In the genomic region with DNA sequence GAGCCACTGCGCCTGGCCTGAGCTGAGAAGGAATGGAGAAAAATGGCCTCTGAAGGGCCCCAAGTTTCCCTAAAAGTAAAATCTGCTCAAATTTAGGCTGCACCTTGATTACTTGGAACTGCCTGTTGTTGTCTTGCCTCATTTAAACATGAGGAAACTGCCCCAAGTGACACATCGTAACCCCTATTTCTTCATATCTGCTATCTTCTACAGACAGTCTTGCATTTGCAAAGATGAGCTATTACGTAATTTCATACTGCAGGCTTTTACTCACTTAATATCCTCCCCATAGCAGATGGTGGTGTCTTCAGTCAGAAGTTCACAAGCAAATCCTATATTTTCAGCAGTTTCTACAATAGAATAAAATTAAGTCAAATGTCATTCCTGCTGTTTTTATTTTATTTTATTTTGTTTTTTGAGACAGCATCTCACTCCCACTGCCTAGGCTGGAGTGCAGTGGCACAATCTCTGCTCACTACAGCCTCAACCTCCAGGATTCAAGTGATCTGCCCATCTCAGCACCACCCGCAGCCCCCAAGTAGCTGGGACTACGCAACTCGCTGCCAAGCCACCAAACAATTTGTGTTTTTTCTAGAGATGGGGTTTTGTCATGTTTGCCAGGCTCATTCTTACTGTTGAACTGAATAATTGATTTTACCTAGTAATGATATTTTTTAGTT, we compare ENCODE assay signal across 10 cellular contexts. TPM values are rescaled to one million over a fixed set of nuclear protein-coding genes. Genes with fewer than 3 reads are reported as not detected.
A peak's percentile ranks its signal among the peaks of the same experiment; 100 is the strongest.
DNase-seq lines count a peak whose midpoint lies in the region; ATAC-seq, FAIRE-seq and TF ChIP-seq lines count a peak whose summit lies in the region.
"Had no signal": no experiment of that assay in that cellular context is flagged by ENCODE, and none has a peak within 500 bp of the region (broad histone marks: within the 10 kb centered on the region; RNA-seq: fewer than 3 reads in every experiment).

No MANE protein-coding gene starts in this region.

- H3K9me2 ChIP-seq in DOHH2 (replicated peaks; ENCODE audit: control insufficient read depth, low read length) = no peaks in the 10 kb centered on the region

- peaks cover 94% of the 10 kb centered on the region for H3K79me2 ChIP-seq in DOHH2 (ENCODE audit: control insufficient read depth, low read length)

- no peaks in the 10 kb centered on the region for H3F3A ChIP-seq in DOHH2 (ENCODE audit: control insufficient read depth, insufficient read depth)

- H3K27me3 ChIP-seq in DOHH2 (ENCODE audit: control insufficient read depth, low read length) (no peaks in the 10 kb centered on the region), RWPE2 (ENCODE audit: insufficient read depth, poor library complexity, severe bottlenecking) (no peaks in the 10 kb centered on the region)

- ATAC-seq in RWPE2 (ENCODE audit: low read depth) (peak; percentile 77), HG03175 (IDR thresholded peaks at IDR 0.05; ENCODE audit: unreplicated experiment) (no peak)
- ATAC-seq: activated T-helper 17 cell treated with anti-CD3 and anti-CD28 coated beads, Interleukin-2, amount 50 U/mL, for 72 hours had no signal

- H3K27ac ChIP-seq in DOHH2 (ENCODE audit: low read depth, low read length) (no peak overlapping the region), RWPE2 (ENCODE audit: poor library complexity, severe bottlenecking) (no peak overlapping the region)

- TF ChIP-seq CTCF in DOHH2 (IDR thresholded peaks at IDR 0.05; ENCODE audit: low read depth, low read length, poor library complexity, severe bottlenecking) (no peak), RWPE2 (IDR thresholded peaks at IDR 0.05; ENCODE audit: poor library complexity, severe bottlenecking) (no peak), fibroblast of pulmonary artery (IDR thresholded peaks at IDR 0.05; ENCODE audit: low read length, missing control alignments) (no peak), progenitor cell of endocrine pancreas (IDR thresholded peaks at IDR 0.05; ENCODE audit: unreplicated experiment) (no peak)

- peaks cover 18% of the 10 kb centered on the region for H3K4me1 Mint-ChIP-seq in progenitor cell of endocrine pancreas (ENCODE audit: low read depth)

- peaks cover 4% of the 10 kb centered on the region; the same call in 1 of the 2 replicates for H3K9me3 ChIP-seq in DOHH2 (ENCODE audit: control insufficient read depth, insufficient read depth, low read length)
- no peaks in the 10 kb centered on the region for H3K9me3 ChIP-seq in RWPE2 (ENCODE audit: severe bottlenecking)

- 0 out of 2 replicates have a peak overlapping the region, but pooled peaks have one; percentile 57 for H3K4me2 ChIP-seq in DOHH2 (ENCODE audit: low read length)

- H3K4me1 ChIP-seq in DOHH2 (ENCODE audit: control insufficient read depth, low read length) = peaks cover 30% of the 10 kb centered on the region
- H3K4me1 ChIP-seq in RWPE2 (ENCODE audit: insufficient read depth, poor library complexity, severe bottlenecking) = peaks cover 5% of the 10 kb centered on the region

- no peak for TF ChIP-seq POLR2A in GM12892 (IDR thresholded peaks at IDR 0.05; ENCODE audit: low read depth, low read length)

- no peaks in the 10 kb centered on the region; the same call in 1 of the 2 replicates for H4K20me1 ChIP-seq in DOHH2 (ENCODE audit: control insufficient read depth, insufficient read depth, low read depth, low read length)

- H3K36me3 ChIP-seq in DOHH2 (ENCODE audit: control insufficient read depth, low read length) (0 out of 2 replicates have a peak, but pooled peaks cover 2% of the 10 kb centered on the region), RWPE2 (ENCODE audit: low read depth) (peaks cover 17% of the 10 kb centered on the region)

- H3K4me3 ChIP-seq in DOHH2 (ENCODE audit: low read length) (no peak overlapping the region), RWPE2 (ENCODE audit: severe bottlenecking) (no peak overlapping the region), fibroblast of pulmonary artery (replicated peaks; ENCODE audit: low read depth, low read length) (no peak overlapping the region)

- peak overlapping the region; percentile 33 for H3K27ac Mint-ChIP-seq in progenitor cell of endocrine pancreas
- H3K27ac Mint-ChIP-seq: activated T-helper 17 cell treated with anti-CD3 and anti-CD28 coated beads, Interleukin-2, amount 50 U/mL, for 72 hours had no signal

- no peaks in the 10 kb centered on the region for H3K9me3 Mint-ChIP-seq in progenitor cell of endocrine pancreas (ENCODE audit: low read depth)
- H3K9me3 Mint-ChIP-seq: activated T-helper 17 cell treated with anti-CD3 and anti-CD28 coated beads, Interleukin-2, amount 50 U/mL, for 72 hours had no signal

- peaks cover 29% of the 10 kb centered on the region for H3K36me3 Mint-ChIP-seq in progenitor cell of endocrine pancreas (ENCODE audit: insufficient read depth)

- no peak overlapping the region for H3K4me3 Mint-ChIP-seq in progenitor cell of endocrine pancreas (ENCODE audit: low read depth)

- no peak for FAIRE-seq in GM12892 (lab: Jason Lieb, UNC)

- DNase-seq in RWPE2 (ENCODE audit: low spot score) (no peak), fibroblast of pulmonary artery (ENCODE audit: low read depth) (peak; percentile 71), progenitor cell of endocrine pancreas (ENCODE audit: low spot score, unreplicated experiment) (no peak), GM12892 (ENCODE audit: insufficient read length) (no peak), D341Med (ENCODE audit: low spot score) (no peak), NCI-H526 treated with DMSO at 0.1 percent for 48 hours (lab: John Stamatoyannopoulos, UW) (no peak)
- DNase-seq: SW 1271 had no signal

- no peaks in the 10 kb centered on the region for H3K27me3 Mint-ChIP-seq in progenitor cell of endocrine pancreas
- H3K27me3 Mint-ChIP-seq: activated T-helper 17 cell treated with anti-CD3 and anti-CD28 coated beads, Interleukin-2, amount 50 U/mL, for 72 hours had no signal

RNA-seq across cellular contexts. Expression of a gene that starts 45.3 kb away (rescaled TPM):
- total RNA-seq in progenitor cell of endocrine pancreas = 90.7 and 99.9 TPM in 2 replicates
- 47.5 TPM for polyA plus RNA-seq in GM12892 (2012; ENCODE audit: missing spikeins)
